In the genomic region with DNA sequence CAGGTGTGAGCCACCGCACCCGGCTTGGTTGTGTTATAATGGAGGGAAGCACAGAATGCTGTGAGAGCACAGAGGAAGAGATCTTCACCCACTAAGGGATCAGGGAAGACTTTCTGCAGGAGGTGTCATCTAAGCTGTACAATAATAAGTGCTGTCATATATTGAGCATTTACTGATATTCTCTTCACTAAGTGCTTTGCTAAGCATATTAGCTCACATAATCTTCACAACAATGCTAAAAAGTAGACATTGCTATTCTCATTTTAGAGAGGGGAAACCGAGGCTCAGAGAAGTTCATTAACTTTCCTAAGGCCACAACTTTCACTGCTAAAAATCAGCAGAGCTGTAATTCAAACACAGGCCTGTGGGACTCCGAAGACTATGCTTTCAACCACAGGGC, we compare ENCODE assay signal across 18 cellular contexts.
DNase-seq lines count a peak whose midpoint lies in the region; ATAC-seq and TF ChIP-seq lines count a peak whose summit lies in the region.
"Had no signal": no experiment of that assay in that cellular context is flagged by ENCODE, and none has a peak within 500 bp of the region (broad histone marks: within the 10 kb centered on the region; RNA-seq: fewer than 3 reads in every experiment).

No MANE protein-coding gene starts in this region.

- no peak overlapping the region for H3K18ac ChIP-seq in IMR-90 (ENCODE audit: low read depth, low read length)

- H3K27me3 ChIP-seq in IMR-90 (ENCODE audit: control insufficient read depth, insufficient read depth, low read length) (no peaks in the 10 kb centered on the region), WERI-Rb-1 (ENCODE audit: insufficient read depth, low read depth, severe bottlenecking) (no peaks in the 10 kb centered on the region), H7 (ENCODE audit: control insufficient read depth, insufficient read depth, low read length) (no peaks in the 10 kb centered on the region)
- H3K27me3 ChIP-seq: BLaER1 treated with 17β-estradiol and CSF1 and Interleukin-3, amounts not matched to agents 10 nM and 100 nM had no signal

- peaks cover 0 to 3% of the 10 kb centered on the region in 2 experiments; a peak in 1 of 4 replicates for H3K79me1 ChIP-seq in IMR-90 (ENCODE audit: low read depth in 1 of 2, low read length in 2 of 2)

- H3K23ac ChIP-seq in IMR-90 (ENCODE audit: low read depth, low read length) = no peak overlapping the region

- H3K27ac ChIP-seq in IMR-90 (ENCODE audit: insufficient read depth, low read length) (no peak overlapping the region), WERI-Rb-1 (peak overlapping the region; percentile 64)
- H3K27ac ChIP-seq: GM23248 had no signal

- ATAC-seq in natural killer cell treated with Interleukin-12 subunit alpha and Interleukin-12 subunit beta and Interleukin-15 and Interleukin-18, amount 100 ng/mL, for 72 hours = no peak
- ATAC-seq in natural killer cell (no peak), IMR-90 (ENCODE audit: low read depth) (no peak), SK-N-SH treated with all-trans-retinoic acid at 6 μM for 48 hours (no peak), GM18505 (IDR thresholded peaks at IDR 0.05; ENCODE audit: unreplicated experiment) (no peak)

- no peak overlapping the region for H3K14ac ChIP-seq in IMR-90 (replicated peaks; ENCODE audit: low read depth, low read length)

- TF ChIP-seq RAD21 in IMR-90 (IDR thresholded peaks at IDR 0.05; ENCODE audit: low read length) = no peak

- TF ChIP-seq CTCF in natural killer cell (IDR thresholded peaks at IDR 0.05) (no peak), IMR-90 (conservative IDR thresholded peaks at IDR 0.05; ENCODE audit: low read depth, low read length) (no peak), WERI-Rb-1 (IDR thresholded peaks at IDR 0.05; ENCODE audit: low read depth, low read length) (no peak)

- no peak overlapping the region for H3K4me3 Mint-ChIP-seq in natural killer cell treated with Interleukin-12 subunit alpha and Interleukin-12 subunit beta and Interleukin-15 and Interleukin-18, amount 100 ng/mL, for 72 hours
- no peak overlapping the region for H3K4me3 Mint-ChIP-seq in natural killer cell
- H3K4me3 Mint-ChIP-seq: B cell; CD4-positive, alpha-beta memory T cell; HFFc6 had no signal

- H3K4me1 Mint-ChIP-seq in natural killer cell treated with Interleukin-12 subunit alpha and Interleukin-12 subunit beta and Interleukin-15 and Interleukin-18, amount 100 ng/mL, for 72 hours (ENCODE audit: low read depth in 2 of 2) = peaks cover 3 to 6% of the 10 kb centered on the region in 2 donors
- H3K4me1 Mint-ChIP-seq in natural killer cell = peaks cover 0 to 5% of the 10 kb centered on the region in 2 donors
- H3K4me1 Mint-ChIP-seq: B cell had no signal

- no peaks in the 10 kb centered on the region; the same call in 1 of the 2 replicates for H4K20me1 ChIP-seq in IMR-90 (ENCODE audit: insufficient read depth, low read length)
- H4K20me1 ChIP-seq: BLaER1 treated with 17β-estradiol and CSF1 and Interleukin-3, amounts not matched to agents 10 nM and 100 nM had no signal

- H4K8ac ChIP-seq in IMR-90 (ENCODE audit: low read depth in 2 of 2, low read length in 2 of 2) = no peak overlapping the region

- TF ChIP-seq POLR2A in IMR-90 (IDR thresholded peaks at IDR 0.05; ENCODE audit: low read depth, low read length) (no peak), GM18505 (IDR thresholded peaks at IDR 0.05; ENCODE audit: borderline replicate concordance, extremely low read depth, insufficient read depth, insufficient read length) (no peak)

- no peaks in the 10 kb centered on the region for H3K36me3 Mint-ChIP-seq in natural killer cell treated with Interleukin-12 subunit alpha and Interleukin-12 subunit beta and Interleukin-15 and Interleukin-18, amount 100 ng/mL, for 72 hours
- no peaks in the 10 kb centered on the region for H3K36me3 Mint-ChIP-seq in natural killer cell
- H3K36me3 Mint-ChIP-seq: CD4-positive, alpha-beta memory T cell had no signal

- no peak overlapping the region for H4K91ac ChIP-seq in IMR-90 (ENCODE audit: insufficient read depth, low read depth, low read length)

- no peak overlapping the region for H2AK9ac ChIP-seq in IMR-90 (replicated peaks; ENCODE audit: low read depth, low read length, poor library complexity)

- peaks cover 14% of the 10 kb centered on the region for H3K9me1 ChIP-seq in IMR-90 (ENCODE audit: insufficient read depth, low read length)

- no TSS peak for BruUV-seq in IMR-90 (replicated peaks; lab: Mats Ljungman, UMichigan)

- H3K9me3 Mint-ChIP-seq in natural killer cell treated with Interleukin-12 subunit alpha and Interleukin-12 subunit beta and Interleukin-15 and Interleukin-18, amount 100 ng/mL, for 72 hours = no peaks in the 10 kb centered on the region
- no peaks in the 10 kb centered on the region for H3K9me3 Mint-ChIP-seq in natural killer cell
- H3K9me3 Mint-ChIP-seq: HFFc6 had no signal

- dilution Hi-C loops in IMR-90 (cut with HindIII; ENCODE audit: low sequenced_read_pairs, unreplicated experiment) = no loop called here

- peaks cover 7 to 8% of the 10 kb centered on the region in 2 donors for H3K27me3 Mint-ChIP-seq in natural killer cell treated with Interleukin-12 subunit alpha and Interleukin-12 subunit beta and Interleukin-15 and Interleukin-18, amount 100 ng/mL, for 72 hours
- peaks cover 0 to 7% of the 10 kb centered on the region in 2 donors for H3K27me3 Mint-ChIP-seq in natural killer cell (ENCODE audit: low read depth in 2 of 2)

- H3K4me1 ChIP-seq in IMR-90 (ENCODE audit: control insufficient read depth, insufficient read depth, low read length) = peaks cover 3% of the 10 kb centered on the region; the same call in 1 of the 2 replicates
- H3K4me1 ChIP-seq: HAP-1 had no signal

- no peak overlapping the region for H2BK120ac ChIP-seq in IMR-90 (ENCODE audit: low read depth, low read length)

- H3K9me3 ChIP-seq in IMR-90 (ENCODE audit: control insufficient read depth, insufficient read depth, low read length) (no peaks in the 10 kb centered on the region), WERI-Rb-1 (ENCODE audit: severe bottlenecking) (no peaks in the 10 kb centered on the region)
- H3K9me3 ChIP-seq: BLaER1 treated with 17β-estradiol and CSF1 and Interleukin-3, amounts not matched to agents 10 nM and 100 nM; HAP-1 had no signal

- intact Hi-C loops in natural killer cell (cut with micrococcal nuclease) (no loop called here), IMR-90 (cut with micrococcal nuclease) (no loop called here)

- no peak overlapping the region for H3K4me3 ChIP-seq in IMR-90 (ENCODE audit: insufficient read depth, low read depth, low read length)
- H3K4me3 ChIP-seq in WERI-Rb-1 (ENCODE audit: low read depth, low read length) = no peak overlapping the region
- no peak overlapping the region for H3K4me3 ChIP-seq in H7 (ENCODE audit: insufficient read depth, low read depth, low read length)
- H3K4me3 ChIP-seq: BLaER1 treated with 17β-estradiol and CSF1 and Interleukin-3, amounts not matched to agents 10 nM and 100 nM; GM23248; HAP-1 had no signal

- H3K9ac ChIP-seq in IMR-90 (ENCODE audit: low read depth, low read length) = no peak overlapping the region
- H3K9ac ChIP-seq: GM23248 had no signal

- no peak overlapping the region for H3K56ac ChIP-seq in IMR-90 (ENCODE audit: extremely low read depth, insufficient read depth, low read length)

- in situ Hi-C loops in IMR-90 (cut with MboI; ENCODE audit: low sequenced_read_pairs) = no loop called here

- H3K4ac ChIP-seq in IMR-90 (ENCODE audit: low read depth, low read length) = no peak overlapping the region

- H2BK5ac ChIP-seq in IMR-90 (ENCODE audit: low read depth, low read length, poor library complexity, severe bottlenecking) = no peak overlapping the region

- no peaks in the 10 kb centered on the region for H3K36me3 ChIP-seq in IMR-90 (ENCODE audit: control insufficient read depth, insufficient read depth, low read length)
- peaks cover 34% of the 10 kb centered on the region for H3K36me3 ChIP-seq in WERI-Rb-1
- no peaks in the 10 kb centered on the region for H3K36me3 ChIP-seq in H7 (replicated peaks; ENCODE audit: control insufficient read depth, insufficient read depth, low read length)
- H3K36me3 ChIP-seq: HAP-1 had no signal

- H3K27ac Mint-ChIP-seq in natural killer cell treated with Interleukin-12 subunit alpha and Interleukin-12 subunit beta and Interleukin-15 and Interleukin-18, amount 100 ng/mL, for 72 hours = no peak overlapping the region
- H3K27ac Mint-ChIP-seq in natural killer cell = no peak overlapping the region
- H3K27ac Mint-ChIP-seq: B cell; CD4-positive, alpha-beta memory T cell; HFFc6 had no signal

- peak; percentile 22 for DNase-seq in natural killer cell treated with Interleukin-12 subunit alpha and Interleukin-12 subunit beta and Interleukin-15 and Interleukin-18, amount 100 ng/mL, for 72 hours (ENCODE audit: low spot score)
- DNase-seq in natural killer cell = no peak
- DNase-seq in IMR-90 = no peak
- no peak for DNase-seq in WERI-Rb-1
- DNase-seq in H7 = no peak
- DNase-seq: 8988T; Calu3; CD4-positive, alpha-beta memory T cell; COR-L47; DMS153; DND-41; GM23248; HFFc6 had no signal

- H2AFZ ChIP-seq in IMR-90 (replicated peaks; ENCODE audit: low read length, poor library complexity) = no peak overlapping the region
- H2AFZ ChIP-seq: GM23248 had no signal

- H2BK20ac ChIP-seq in IMR-90 (ENCODE audit: low read depth, low read length) = no peak overlapping the region

- no CpG with 5 or more reads among the region's 4 CpGs for WGBS in IMR-90 (ENCODE audit: extremely low coverage in 2 of 2, insufficient read length in 1 of 2), 2 experiments

- H4K5ac ChIP-seq in IMR-90 (ENCODE audit: low read depth, low read length) = no peak overlapping the region

- no peak overlapping the region for H3K4me2 ChIP-seq in IMR-90 (ENCODE audit: low read depth, low read length)

- POLR2A ChIA-PET in IMR-90 (lab: Charles Lee; ENCODE audit: unreplicated experiment) = no interaction called here

- no peak overlapping the region for H2AK5ac ChIP-seq in IMR-90 (ENCODE audit: low read depth, low read length)

- no peak overlapping the region for H2BK15ac ChIP-seq in IMR-90 (ENCODE audit: low read depth, low read length)

- CTCF ChIA-PET in IMR-90 (lab: Yijun Ruan, JAX) = no interaction called here

TF ChIP-seq in IMR-90, 13 proteins besides CTCF, POLR2A, EP300 and RAD21 (continues in another document):
- peak; percentile 43 for TF ChIP-seq MAFK (IDR thresholded peaks at IDR 0.05; ENCODE audit: low read depth, low read length)
- no peak for TF ChIP-seq SMC3 (IDR thresholded peaks at IDR 0.05; ENCODE audit: low read depth, low read length)
